In the genomic region with DNA sequence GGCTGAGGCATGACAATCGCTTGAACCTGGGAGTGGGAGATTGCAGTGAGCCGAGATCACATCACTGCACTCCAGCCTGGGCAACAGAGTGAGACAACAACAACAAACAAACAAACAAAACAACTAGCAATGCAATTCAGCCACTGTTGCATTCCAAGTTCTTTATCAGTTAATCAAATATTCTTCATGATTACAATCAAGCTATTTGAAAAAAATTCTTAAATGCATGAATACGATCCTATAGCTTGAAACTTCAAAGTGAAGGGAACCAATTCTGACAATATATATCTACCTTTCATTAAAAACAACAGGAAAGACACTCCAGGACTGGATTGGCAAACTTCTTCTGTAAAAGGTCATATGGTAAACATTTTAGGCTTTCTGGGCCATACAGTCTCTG, we compare ENCODE assay signal across 7 cellular contexts. TPM values are rescaled to one million over a fixed set of nuclear protein-coding genes. Genes with fewer than 3 reads are reported as not detected.
"Had no signal": no experiment of that assay in that cellular context is flagged by ENCODE, and none has a peak within 500 bp of the region (broad histone marks: within the 10 kb centered on the region; RNA-seq: fewer than 3 reads in every experiment).

No MANE protein-coding gene starts in this region.

- DNase-seq: GDM1, GF-D8 had no signal

- ATAC-seq: GM12878 had no signal

- H3K4me3 ChIP-seq: GM12878 had no signal

- FAIRE-seq: GM12878, GM12891, GM12892, GM18507, GM19239 had no signal

RNA-seq across cellular contexts. Expression of a gene that starts 31.3 kb away (rescaled TPM):
- total RNA-seq: GM12878 had no signal
- polyA plus RNA-seq: GM12878 had no signal
